ENCODE assay signal across 1 cellular context in the genomic region with DNA sequence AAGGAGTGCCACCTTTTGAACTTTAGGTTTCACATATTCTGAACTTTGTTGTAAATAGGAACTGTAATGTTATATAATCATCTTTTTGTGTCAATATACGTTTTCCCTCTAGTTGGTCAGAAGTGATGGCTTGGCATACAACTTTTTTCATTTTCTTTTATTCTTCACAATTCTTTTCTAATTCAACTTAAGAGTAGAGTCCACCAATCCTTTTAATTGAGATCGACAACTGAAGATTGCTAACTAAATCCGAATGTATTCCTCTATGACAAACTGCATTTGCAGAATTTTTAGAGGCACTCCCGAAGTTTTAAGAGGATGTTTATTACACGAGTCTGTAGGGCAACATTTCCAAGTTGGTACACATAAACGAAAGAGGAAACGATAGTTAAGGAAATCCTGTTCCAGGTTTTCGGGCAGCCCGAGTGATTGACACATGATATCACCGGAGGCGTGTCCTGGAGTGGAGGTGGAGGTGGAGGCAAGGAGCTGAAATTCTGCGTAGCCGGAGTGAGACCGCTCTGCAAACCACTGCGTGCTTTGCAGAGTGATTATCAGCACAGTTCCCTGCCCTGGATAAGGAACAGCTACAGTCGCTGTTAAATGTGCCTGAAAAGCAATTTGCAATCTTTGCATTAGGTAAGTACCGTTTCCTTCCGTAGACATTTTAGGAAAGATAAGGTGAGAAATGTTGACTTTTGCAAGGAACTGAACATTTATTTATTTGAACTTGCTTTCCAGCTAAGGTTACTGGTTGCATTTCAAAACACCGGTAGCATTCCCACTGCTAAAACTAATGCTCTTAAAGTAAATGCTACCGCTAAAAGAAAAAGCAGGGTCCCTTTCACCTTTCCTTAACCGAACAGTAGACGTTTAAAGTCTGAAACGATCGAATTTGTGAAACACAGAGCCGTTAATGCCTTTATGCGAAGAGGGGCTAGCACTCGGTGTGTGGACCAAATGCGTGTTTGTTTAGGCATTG.
A peak's percentile ranks its signal among the peaks of the same experiment; 100 is the strongest.
TF ChIP-seq lines count a peak whose summit lies in the region.

A gene with protein sequence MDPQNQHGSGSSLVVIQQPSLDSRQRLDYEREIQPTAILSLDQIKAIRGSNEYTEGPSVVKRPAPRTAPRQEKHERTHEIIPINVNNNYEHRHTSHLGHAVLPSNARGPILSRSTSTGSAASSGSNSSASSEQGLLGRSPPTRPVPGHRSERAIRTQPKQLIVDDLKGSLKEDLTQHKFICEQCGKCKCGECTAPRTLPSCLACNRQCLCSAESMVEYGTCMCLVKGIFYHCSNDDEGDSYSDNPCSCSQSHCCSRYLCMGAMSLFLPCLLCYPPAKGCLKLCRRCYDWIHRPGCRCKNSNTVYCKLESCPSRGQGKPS (plus strand): TSS at position 502 of the 982 bp plus-strand sequence. CDS start 4,797 bp downstream, outside the sequence.

TF ChIP-seq in HepG2, 621 proteins besides CTCF, POLR2A, EP300 and RAD21 (continued from another document and continues in another):
- TF ChIP-seq, protein P1, sequence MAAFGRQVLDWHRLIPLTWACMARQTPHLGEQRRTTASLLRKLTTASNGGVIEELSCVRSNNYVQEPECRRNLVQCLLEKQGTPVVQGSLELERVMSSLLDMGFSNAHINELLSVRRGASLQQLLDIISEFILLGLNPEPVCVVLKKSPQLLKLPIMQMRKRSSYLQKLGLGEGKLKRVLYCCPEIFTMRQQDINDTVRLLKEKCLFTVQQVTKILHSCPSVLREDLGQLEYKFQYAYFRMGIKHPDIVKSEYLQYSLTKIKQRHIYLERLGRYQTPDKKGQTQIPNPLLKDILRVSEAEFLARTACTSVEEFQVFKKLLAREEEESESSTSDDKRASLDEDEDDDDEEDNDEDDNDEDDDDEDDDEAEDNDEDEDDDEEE (CRISPR knock-in tag; IDR thresholded peaks at IDR 0.05): 0 out of 2 replicates have a peak, but pooled peaks have one; percentile 29
- TF ChIP-seq GTF2F1 (IDR thresholded peaks at IDR 0.05; ENCODE audit: low read length) (0 out of 2 replicates have a peak, but pooled peaks have one; percentile 62), HES4 (CRISPR knock-in tag; IDR thresholded peaks at IDR 0.05; ENCODE audit: borderline replicate concordance) (no peak), PHF21A (CRISPR knock-in tag; IDR thresholded peaks at IDR 0.05) (0 out of 2 replicates have a peak, but pooled peaks have one; percentile 49), TBP (CRISPR knock-in tag; IDR thresholded peaks at IDR 0.05) (no peak), ARID2 (CRISPR knock-in tag; IDR thresholded peaks at IDR 0.05; ENCODE audit: borderline replicate concordance) (no peak), HMG20B (CRISPR knock-in tag; conservative IDR thresholded peaks at IDR 0.05) (no peak), NR2C2 (CRISPR knock-in tag; IDR thresholded peaks at IDR 0.05; ENCODE audit: borderline replicate concordance) (no peak), ZNF224 (CRISPR knock-in tag; IDR thresholded peaks at IDR 0.05) (no peak), ZNF382 (CRISPR knock-in tag; IDR thresholded peaks at IDR 0.05; ENCODE audit: borderline replicate concordance) (no peak), ZNF20 (CRISPR knock-in tag; IDR thresholded peaks at IDR 0.05) (no peak), MAFK (conservative IDR thresholded peaks at IDR 0.05 in 1 of 2, IDR thresholded peaks at IDR 0.05 in 1 of 2; ENCODE audit: low read length in 2 of 2) (peak in 1 of 2 experiments; percentile 13; a peak in 1 of 4 replicates), DNMT1 (CRISPR knock-in tag; IDR thresholded peaks at IDR 0.05) (no peak), ATF1 (CRISPR knock-in tag; IDR thresholded peaks at IDR 0.05) (peak; percentile 53), ZNF337 (CRISPR knock-in tag; IDR thresholded peaks at IDR 0.05; ENCODE audit: borderline replicate concordance, low read depth) (no peak), REPIN1 (CRISPR knock-in tag; IDR thresholded peaks at IDR 0.05; ENCODE audit: borderline replicate concordance, low read depth) (no peak), HDAC1 (CRISPR knock-in tag; IDR thresholded peaks at IDR 0.05) (peak; percentile 58), ZNF629 (CRISPR knock-in tag; conservative IDR thresholded peaks at IDR 0.05) (no peak), HMGA1 (CRISPR knock-in tag; conservative IDR thresholded peaks at IDR 0.05) (no peak), ZNF549 (CRISPR knock-in tag; IDR thresholded peaks at IDR 0.05) (no peak), FOXK1 (CRISPR knock-in tag; IDR thresholded peaks at IDR 0.05; ENCODE audit: borderline replicate concordance, low read depth) (peak; percentile 52; the same call in 1 of the 2 replicates), ZNF274 (CRISPR knock-in tag; IDR thresholded peaks at IDR 0.05) (no peak), SRY (CRISPR knock-in tag; IDR thresholded peaks at IDR 0.05) (no peak), ZNF367 (CRISPR knock-in tag; IDR thresholded peaks at IDR 0.05; ENCODE audit: borderline replicate concordance) (no peak), KAT8 (CRISPR knock-in tag; IDR thresholded peaks at IDR 0.05) (no peak), SP4 (CRISPR knock-in tag; IDR thresholded peaks at IDR 0.05) (peak; percentile 79; the same call in 1 of the 2 replicates), CBFB (CRISPR knock-in tag; IDR thresholded peaks at IDR 0.05) (no peak), MATR3 (CRISPR knock-in tag; IDR thresholded peaks at IDR 0.05) (no peak), ZNF232 (CRISPR knock-in tag; IDR thresholded peaks at IDR 0.05; ENCODE audit: borderline replicate concordance) (0 out of 2 replicates have a peak, but pooled peaks have one; percentile 26)
- TF ChIP-seq, protein P2, sequence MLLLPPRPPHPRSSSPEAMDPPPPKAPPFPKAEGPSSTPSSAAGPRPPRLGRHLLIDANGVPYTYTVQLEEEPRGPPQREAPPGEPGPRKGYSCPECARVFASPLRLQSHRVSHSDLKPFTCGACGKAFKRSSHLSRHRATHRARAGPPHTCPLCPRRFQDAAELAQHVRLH (CRISPR knock-in tag; IDR thresholded peaks at IDR 0.05; ENCODE audit: borderline replicate concordance, low read depth): peak; percentile 68; the same call in 1 of the 2 replicates
- TF ChIP-seq, protein P3, sequence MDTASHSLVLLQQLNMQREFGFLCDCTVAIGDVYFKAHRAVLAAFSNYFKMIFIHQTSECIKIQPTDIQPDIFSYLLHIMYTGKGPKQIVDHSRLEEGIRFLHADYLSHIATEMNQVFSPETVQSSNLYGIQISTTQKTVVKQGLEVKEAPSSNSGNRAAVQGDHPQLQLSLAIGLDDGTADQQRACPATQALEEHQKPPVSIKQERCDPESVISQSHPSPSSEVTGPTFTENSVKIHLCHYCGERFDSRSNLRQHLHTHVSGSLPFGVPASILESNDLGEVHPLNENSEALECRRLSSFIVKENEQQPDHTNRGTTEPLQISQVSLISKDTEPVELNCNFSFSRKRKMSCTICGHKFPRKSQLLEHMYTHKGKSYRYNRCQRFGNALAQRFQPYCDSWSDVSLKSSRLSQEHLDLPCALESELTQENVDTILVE (CRISPR knock-in tag; IDR thresholded peaks at IDR 0.05): peak; percentile 55; the same call in 1 of the 2 replicates
- TF ChIP-seq, protein P4, sequence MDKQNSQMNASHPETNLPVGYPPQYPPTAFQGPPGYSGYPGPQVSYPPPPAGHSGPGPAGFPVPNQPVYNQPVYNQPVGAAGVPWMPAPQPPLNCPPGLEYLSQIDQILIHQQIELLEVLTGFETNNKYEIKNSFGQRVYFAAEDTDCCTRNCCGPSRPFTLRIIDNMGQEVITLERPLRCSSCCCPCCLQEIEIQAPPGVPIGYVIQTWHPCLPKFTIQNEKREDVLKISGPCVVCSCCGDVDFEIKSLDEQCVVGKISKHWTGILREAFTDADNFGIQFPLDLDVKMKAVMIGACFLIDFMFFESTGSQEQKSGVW (CRISPR knock-in tag; IDR thresholded peaks at IDR 0.05; ENCODE audit: borderline replicate concordance): no peak
- TF ChIP-seq, protein P5, sequence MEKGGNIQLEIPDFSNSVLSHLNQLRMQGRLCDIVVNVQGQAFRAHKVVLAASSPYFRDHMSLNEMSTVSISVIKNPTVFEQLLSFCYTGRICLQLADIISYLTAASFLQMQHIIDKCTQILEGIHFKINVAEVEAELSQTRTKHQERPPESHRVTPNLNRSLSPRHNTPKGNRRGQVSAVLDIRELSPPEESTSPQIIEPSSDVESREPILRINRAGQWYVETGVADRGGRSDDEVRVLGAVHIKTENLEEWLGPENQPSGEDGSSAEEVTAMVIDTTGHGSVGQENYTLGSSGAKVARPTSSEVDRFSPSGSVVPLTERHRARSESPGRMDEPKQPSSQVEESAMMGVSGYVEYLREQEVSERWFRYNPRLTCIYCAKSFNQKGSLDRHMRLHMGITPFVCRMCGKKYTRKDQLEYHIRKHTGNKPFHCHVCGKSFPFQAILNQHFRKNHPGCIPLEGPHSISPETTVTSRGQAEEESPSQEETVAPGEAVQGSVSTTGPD (CRISPR knock-in tag; IDR thresholded peaks at IDR 0.05): no peak
- TF ChIP-seq, protein P6, sequence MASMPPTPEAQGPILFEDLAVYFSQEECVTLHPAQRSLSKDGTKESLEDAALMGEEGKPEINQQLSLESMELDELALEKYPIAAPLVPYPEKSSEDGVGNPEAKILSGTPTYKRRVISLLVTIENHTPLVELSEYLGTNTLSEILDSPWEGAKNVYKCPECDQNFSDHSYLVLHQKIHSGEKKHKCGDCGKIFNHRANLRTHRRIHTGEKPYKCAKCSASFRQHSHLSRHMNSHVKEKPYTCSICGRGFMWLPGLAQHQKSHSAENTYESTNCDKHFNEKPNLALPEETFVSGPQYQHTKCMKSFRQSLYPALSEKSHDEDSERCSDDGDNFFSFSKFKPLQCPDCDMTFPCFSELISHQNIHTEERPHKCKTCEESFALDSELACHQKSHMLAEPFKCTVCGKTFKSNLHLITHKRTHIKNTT (CRISPR knock-in tag; IDR thresholded peaks at IDR 0.05): no peak
- TF ChIP-seq, protein P7, sequence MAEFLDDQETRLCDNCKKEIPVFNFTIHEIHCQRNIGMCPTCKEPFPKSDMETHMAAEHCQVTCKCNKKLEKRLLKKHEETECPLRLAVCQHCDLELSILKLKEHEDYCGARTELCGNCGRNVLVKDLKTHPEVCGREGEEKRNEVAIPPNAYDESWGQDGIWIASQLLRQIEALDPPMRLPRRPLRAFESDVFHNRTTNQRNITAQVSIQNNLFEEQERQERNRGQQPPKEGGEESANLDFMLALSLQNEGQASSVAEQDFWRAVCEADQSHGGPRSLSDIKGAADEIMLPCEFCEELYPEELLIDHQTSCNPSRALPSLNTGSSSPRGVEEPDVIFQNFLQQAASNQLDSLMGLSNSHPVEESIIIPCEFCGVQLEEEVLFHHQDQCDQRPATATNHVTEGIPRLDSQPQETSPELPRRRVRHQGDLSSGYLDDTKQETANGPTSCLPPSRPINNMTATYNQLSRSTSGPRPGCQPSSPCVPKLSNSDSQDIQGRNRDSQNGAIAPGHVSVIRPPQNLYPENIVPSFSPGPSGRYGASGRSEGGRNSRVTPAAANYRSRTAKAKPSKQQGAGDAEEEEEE (CRISPR knock-in tag; IDR thresholded peaks at IDR 0.05; ENCODE audit: borderline replicate concordance): no peak
- TF ChIP-seq, protein P8, sequence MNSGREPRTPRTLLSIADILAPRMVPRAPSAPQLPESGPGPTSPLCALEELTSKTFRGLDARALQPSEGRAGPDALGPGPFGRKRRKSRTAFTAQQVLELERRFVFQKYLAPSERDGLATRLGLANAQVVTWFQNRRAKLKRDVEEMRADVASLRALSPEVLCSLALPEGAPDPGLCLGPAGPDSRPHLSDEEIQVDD (CRISPR knock-in tag; IDR thresholded peaks at IDR 0.05; ENCODE audit: borderline replicate concordance): no peak
- TF ChIP-seq, protein P9, sequence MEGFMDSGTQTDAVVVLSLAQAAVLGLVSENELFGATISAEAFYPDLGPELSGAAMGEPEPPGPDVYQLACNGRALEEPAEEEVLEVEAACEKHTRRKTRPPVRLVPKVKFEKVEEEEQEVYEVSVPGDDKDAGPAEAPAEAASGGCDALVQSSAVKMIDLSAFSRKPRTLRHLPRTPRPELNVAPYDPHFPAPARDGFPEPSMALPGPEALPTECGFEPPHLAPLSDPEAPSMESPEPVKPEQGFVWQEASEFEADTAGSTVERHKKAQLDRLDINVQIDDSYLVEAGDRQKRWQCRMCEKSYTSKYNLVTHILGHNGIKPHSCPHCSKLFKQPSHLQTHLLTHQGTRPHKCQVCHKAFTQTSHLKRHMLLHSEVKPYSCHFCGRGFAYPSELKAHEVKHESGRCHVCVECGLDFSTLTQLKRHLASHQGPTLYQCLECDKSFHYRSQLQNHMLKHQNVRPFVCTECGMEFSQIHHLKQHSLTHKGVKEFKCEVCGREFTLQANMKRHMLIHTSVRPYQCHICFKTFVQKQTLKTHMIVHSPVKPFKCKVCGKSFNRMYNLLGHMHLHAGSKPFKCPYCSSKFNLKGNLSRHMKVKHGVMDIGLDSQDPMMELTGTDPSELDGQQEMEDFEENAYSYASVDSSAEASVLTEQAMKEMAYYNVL (CRISPR knock-in tag; IDR thresholded peaks at IDR 0.05; ENCODE audit: borderline replicate concordance): peak; percentile 30; the same call in 1 of the 2 replicates
- TF ChIP-seq, protein P10, sequence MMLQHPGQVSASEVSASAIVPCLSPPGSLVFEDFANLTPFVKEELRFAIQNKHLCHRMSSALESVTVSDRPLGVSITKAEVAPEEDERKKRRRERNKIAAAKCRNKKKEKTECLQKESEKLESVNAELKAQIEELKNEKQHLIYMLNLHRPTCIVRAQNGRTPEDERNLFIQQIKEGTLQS (CRISPR knock-in tag; IDR thresholded peaks at IDR 0.05): peak; percentile 76; the same call in 1 of the 2 replicates
- TF ChIP-seq, protein P11, sequence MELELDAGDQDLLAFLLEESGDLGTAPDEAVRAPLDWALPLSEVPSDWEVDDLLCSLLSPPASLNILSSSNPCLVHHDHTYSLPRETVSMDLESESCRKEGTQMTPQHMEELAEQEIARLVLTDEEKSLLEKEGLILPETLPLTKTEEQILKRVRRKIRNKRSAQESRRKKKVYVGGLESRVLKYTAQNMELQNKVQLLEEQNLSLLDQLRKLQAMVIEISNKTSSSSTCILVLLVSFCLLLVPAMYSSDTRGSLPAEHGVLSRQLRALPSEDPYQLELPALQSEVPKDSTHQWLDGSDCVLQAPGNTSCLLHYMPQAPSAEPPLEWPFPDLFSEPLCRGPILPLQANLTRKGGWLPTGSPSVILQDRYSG (CRISPR knock-in tag; IDR thresholded peaks at IDR 0.05): no peak; the same call in 1 of the 2 replicates
- TF ChIP-seq, protein P12, sequence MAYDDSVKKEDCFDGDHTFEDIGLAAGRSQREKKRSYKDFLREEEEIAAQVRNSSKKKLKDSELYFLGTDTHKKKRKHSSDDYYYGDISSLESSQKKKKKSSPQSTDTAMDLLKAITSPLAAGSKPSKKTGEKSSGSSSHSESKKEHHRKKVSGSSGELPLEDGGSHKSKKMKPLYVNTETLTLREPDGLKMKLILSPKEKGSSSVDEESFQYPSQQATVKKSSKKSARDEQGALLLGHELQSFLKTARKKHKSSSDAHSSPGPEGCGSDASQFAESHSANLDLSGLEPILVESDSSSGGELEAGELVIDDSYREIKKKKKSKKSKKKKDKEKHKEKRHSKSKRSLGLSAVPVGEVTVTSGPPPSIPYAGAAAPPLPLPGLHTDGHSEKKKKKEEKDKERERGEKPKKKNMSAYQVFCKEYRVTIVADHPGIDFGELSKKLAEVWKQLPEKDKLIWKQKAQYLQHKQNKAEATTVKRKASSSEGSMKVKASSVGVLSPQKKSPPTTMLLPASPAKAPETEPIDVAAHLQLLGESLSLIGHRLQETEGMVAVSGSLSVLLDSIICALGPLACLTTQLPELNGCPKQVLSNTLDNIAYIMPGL (CRISPR knock-in tag; IDR thresholded peaks at IDR 0.05; ENCODE audit: borderline replicate concordance in 1 of 2, low read depth in 1 of 2): peak; percentile 55 to 71; a peak in 3 of 4 replicates
- TF ChIP-seq, protein P13, sequence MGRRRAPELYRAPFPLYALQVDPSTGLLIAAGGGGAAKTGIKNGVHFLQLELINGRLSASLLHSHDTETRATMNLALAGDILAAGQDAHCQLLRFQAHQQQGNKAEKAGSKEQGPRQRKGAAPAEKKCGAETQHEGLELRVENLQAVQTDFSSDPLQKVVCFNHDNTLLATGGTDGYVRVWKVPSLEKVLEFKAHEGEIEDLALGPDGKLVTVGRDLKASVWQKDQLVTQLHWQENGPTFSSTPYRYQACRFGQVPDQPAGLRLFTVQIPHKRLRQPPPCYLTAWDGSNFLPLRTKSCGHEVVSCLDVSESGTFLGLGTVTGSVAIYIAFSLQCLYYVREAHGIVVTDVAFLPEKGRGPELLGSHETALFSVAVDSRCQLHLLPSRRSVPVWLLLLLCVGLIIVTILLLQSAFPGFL (CRISPR knock-in tag; IDR thresholded peaks at IDR 0.05): no peak
